33 cellular contexts compared by ENCODE assay signal in the genomic region with DNA sequence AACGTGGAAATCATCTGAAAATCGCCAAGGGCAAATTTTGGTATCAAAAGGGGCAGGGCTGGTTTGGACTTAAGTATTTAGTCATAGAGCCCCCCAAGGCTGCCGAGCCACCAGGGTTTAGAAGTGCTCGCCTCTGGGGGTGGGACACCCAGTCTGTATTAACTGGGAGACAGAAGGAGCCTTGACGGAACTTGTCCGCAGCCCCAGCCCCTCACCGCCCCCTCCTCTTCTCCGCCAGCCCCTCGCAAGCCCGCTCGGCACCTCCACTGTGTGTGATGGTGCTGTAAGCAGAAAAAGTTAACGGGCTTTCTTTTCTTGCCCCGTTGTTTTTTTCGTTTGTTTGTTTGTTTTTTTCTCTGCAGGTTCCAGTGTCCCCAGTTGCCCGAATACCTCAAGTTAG.
"Had no signal": no experiment of that assay in that cellular context is flagged by ENCODE, and none has a peak within 500 bp of the region (broad histone marks: within the 10 kb centered on the region; RNA-seq: fewer than 3 reads in every experiment).

No MANE protein-coding gene starts in this region.

- H3K36me3 ChIP-seq: breast epithelium, colonic mucosa had no signal

- H3K27ac ChIP-seq: ascending aorta, breast epithelium, cardiac muscle cell, colonic mucosa, WERI-Rb-1 had no signal

- H3K36me3 Mint-ChIP-seq: activated naive CD4-positive, alpha-beta T cell treated with anti-CD3 and anti-CD28 coated beads, Interleukin-2, amount 50 U/mL, for 24 hours; activated naive CD8-positive, alpha-beta T cell treated with anti-CD3 and anti-CD28 coated beads for 36 hours; T-cell had no signal

- H3K4me1 ChIP-seq: ascending aorta, breast epithelium, colonic mucosa had no signal

- H3K4me3 Mint-ChIP-seq: activated B cell treated with CpG ODN at 0.5 μM for 24 hours; activated CD8-positive, alpha-beta T cell treated with anti-CD3 and anti-CD28 coated beads for 36 hours; activated naive CD4-positive, alpha-beta T cell treated with anti-CD3 and anti-CD28 coated beads for 36 hours; activated naive CD4-positive, alpha-beta T cell treated with anti-CD3 and anti-CD28 coated beads, Interleukin-2, amount 50 U/mL, for 24 hours; activated naive CD8-positive, alpha-beta T cell treated with anti-CD3 and anti-CD28 coated beads for 36 hours; activated naive CD8-positive, alpha-beta T cell treated with anti-CD3 and anti-CD28 coated beads, Interleukin-2, amount 50 U/mL, for 24 hours; activated T-helper 1 cell treated with anti-CD3 and anti-CD28 coated beads, Interleukin-12 subunit alpha, Interleukin-12 subunit beta, Interleukin-2, Interleukin-4 antibody, amounts not matched to agents 30 ng/mL and 10 ng/mL and 1 ng/mL, durations not matched to agents 14 hours and 24 hours and 36 hours; brain; T-cell; T-helper 17 cell; T-helper 2 cell treated with Interferon-gamma antibody and Interleukin-4, amounts not matched to agents 5 μg/mL and 100 μg/mL, for 36 hours had no signal

- FAIRE-seq: endometrium, frontal cortex had no signal

- DNase-seq: activated B cell treated with CpG ODN at 0.5 μM for 24 hours; activated CD4-positive, alpha-beta T cell treated with anti-CD3 and anti-CD28 coated beads for 48 hours; activated CD4-positive, alpha-beta T cell treated with anti-CD3 and anti-CD28 coated beads, Interleukin-2, amount 50 U/mL, for 1 hour; activated CD4-positive, alpha-beta T cell treated with anti-CD3 and anti-CD28 coated beads, Interleukin-2, amount 50 U/mL, for 48 hours; activated CD8-positive, alpha-beta memory T cell treated with anti-CD3 and anti-CD28 coated beads for 24 hours; activated effector memory CD4-positive, alpha-beta T cell treated with anti-CD3 and anti-CD28 coated beads, Interleukin-2, amount 50 U/mL, for 16 hours; activated naive CD4-positive, alpha-beta T cell treated with anti-CD3 and anti-CD28 coated beads for 36 hours; activated naive CD8-positive, alpha-beta T cell treated with anti-CD3 and anti-CD28 coated beads for 36 hours; activated naive CD8-positive, alpha-beta T cell treated with anti-CD3 and anti-CD28 coated beads, Interleukin-2, amount 50 U/mL, for 24 hours; activated T-cell treated with anti-CD3 and anti-CD28 coated beads, Interleukin-2, amount 50 U/mL, for 48 hours; central memory CD4-positive, alpha-beta T cell; cerebellar nuclear complex; colonic mucosa; effector CD8-positive, alpha-beta T cell; foreskin fibroblast; SW 1271; T-cell; T-helper 17 cell; T1000; WERI-Rb-1 had no signal

- H3K27ac Mint-ChIP-seq: activated B cell treated with CpG ODN at 0.5 μM for 24 hours; activated CD8-positive, alpha-beta T cell treated with anti-CD3 and anti-CD28 coated beads for 36 hours; activated naive CD4-positive, alpha-beta T cell treated with anti-CD3 and anti-CD28 coated beads for 36 hours; activated naive CD4-positive, alpha-beta T cell treated with anti-CD3 and anti-CD28 coated beads, Interleukin-2, amount 50 U/mL, for 24 hours; activated naive CD8-positive, alpha-beta T cell treated with anti-CD3 and anti-CD28 coated beads for 36 hours; activated naive CD8-positive, alpha-beta T cell treated with anti-CD3 and anti-CD28 coated beads, Interleukin-2, amount 50 U/mL, for 24 hours; activated T-helper 1 cell treated with anti-CD3 and anti-CD28 coated beads, Interleukin-12 subunit alpha, Interleukin-12 subunit beta, Interleukin-2, Interleukin-4 antibody, amounts not matched to agents 30 ng/mL and 10 ng/mL and 1 ng/mL, durations not matched to agents 14 hours and 24 hours and 36 hours; activated T-helper 2 cell treated with anti-CD3 and anti-CD28 coated beads, Interferon-gamma antibody, Interleukin-2, Interleukin-4, amounts not matched to agents 10 μg/mL and 5 μg/mL and 100 μg/mL, durations not matched to agents 14 hours and 24 hours and 36 hours; T-cell; T-helper 17 cell; T-helper 2 cell treated with Interferon-gamma antibody and Interleukin-4, amounts not matched to agents 5 μg/mL and 100 μg/mL, for 36 hours had no signal

- H3K9me3 Mint-ChIP-seq: activated B cell treated with CpG ODN at 0.5 μM for 24 hours; activated CD8-positive, alpha-beta T cell treated with anti-CD3 and anti-CD28 coated beads for 36 hours; activated naive CD4-positive, alpha-beta T cell treated with anti-CD3 and anti-CD28 coated beads for 36 hours; activated naive CD4-positive, alpha-beta T cell treated with anti-CD3 and anti-CD28 coated beads, Interleukin-2, amount 50 U/mL, for 24 hours; activated naive CD8-positive, alpha-beta T cell treated with anti-CD3 and anti-CD28 coated beads for 36 hours; activated naive CD8-positive, alpha-beta T cell treated with anti-CD3 and anti-CD28 coated beads, Interleukin-2, amount 50 U/mL, for 24 hours; activated T-helper 1 cell treated with anti-CD3 and anti-CD28 coated beads, Interleukin-12 subunit alpha, Interleukin-12 subunit beta, Interleukin-2, Interleukin-4 antibody, amounts not matched to agents 30 ng/mL and 10 ng/mL and 1 ng/mL, durations not matched to agents 14 hours and 24 hours and 36 hours; activated T-helper 2 cell treated with anti-CD3 and anti-CD28 coated beads, Interferon-gamma antibody, Interleukin-2, Interleukin-4, amounts not matched to agents 10 μg/mL and 5 μg/mL and 100 μg/mL, durations not matched to agents 14 hours and 24 hours and 36 hours; brain; T-cell; T-helper 2 cell treated with Interferon-gamma antibody and Interleukin-4, amounts not matched to agents 5 μg/mL and 100 μg/mL, for 36 hours had no signal

- H3K4me1 Mint-ChIP-seq: activated B cell treated with CpG ODN at 0.5 μM for 24 hours; activated naive CD4-positive, alpha-beta T cell treated with anti-CD3 and anti-CD28 coated beads, Interleukin-2, amount 50 U/mL, for 24 hours; activated naive CD8-positive, alpha-beta T cell treated with anti-CD3 and anti-CD28 coated beads for 36 hours; activated naive CD8-positive, alpha-beta T cell treated with anti-CD3 and anti-CD28 coated beads, Interleukin-2, amount 50 U/mL, for 24 hours; brain; T-cell had no signal

- ATAC-seq: activated CD4-positive, CD25-positive, alpha-beta regulatory T cell treated with anti-CD3 and anti-CD28 coated beads, Interleukin-2, amount 50 U/mL, for 24 hours; activated CD8-positive, alpha-beta T cell treated with anti-CD3 and anti-CD28 coated beads for 36 hours; activated naive CD8-positive, alpha-beta T cell treated with anti-CD3 and anti-CD28 coated beads, Interleukin-2, amount 50 U/mL, for 24 hours; esophagus mucosa; T-cell; T-helper 17 cell had no signal

- H3K9me3 ChIP-seq: ascending aorta, breast epithelium, colonic mucosa had no signal

- H3K4me3 ChIP-seq: ascending aorta, breast epithelium, cardiac muscle cell, colonic mucosa had no signal

- H3K27me3 Mint-ChIP-seq: activated CD8-positive, alpha-beta T cell treated with anti-CD3 and anti-CD28 coated beads for 36 hours; activated naive CD4-positive, alpha-beta T cell treated with anti-CD3 and anti-CD28 coated beads, Interleukin-2, amount 50 U/mL, for 24 hours; activated naive CD8-positive, alpha-beta T cell treated with anti-CD3 and anti-CD28 coated beads for 36 hours; activated naive CD8-positive, alpha-beta T cell treated with anti-CD3 and anti-CD28 coated beads, Interleukin-2, amount 50 U/mL, for 24 hours; brain had no signal

- H3K27me3 ChIP-seq: ascending aorta, breast epithelium, cardiac muscle cell, colonic mucosa had no signal
